In the genomic region with DNA sequence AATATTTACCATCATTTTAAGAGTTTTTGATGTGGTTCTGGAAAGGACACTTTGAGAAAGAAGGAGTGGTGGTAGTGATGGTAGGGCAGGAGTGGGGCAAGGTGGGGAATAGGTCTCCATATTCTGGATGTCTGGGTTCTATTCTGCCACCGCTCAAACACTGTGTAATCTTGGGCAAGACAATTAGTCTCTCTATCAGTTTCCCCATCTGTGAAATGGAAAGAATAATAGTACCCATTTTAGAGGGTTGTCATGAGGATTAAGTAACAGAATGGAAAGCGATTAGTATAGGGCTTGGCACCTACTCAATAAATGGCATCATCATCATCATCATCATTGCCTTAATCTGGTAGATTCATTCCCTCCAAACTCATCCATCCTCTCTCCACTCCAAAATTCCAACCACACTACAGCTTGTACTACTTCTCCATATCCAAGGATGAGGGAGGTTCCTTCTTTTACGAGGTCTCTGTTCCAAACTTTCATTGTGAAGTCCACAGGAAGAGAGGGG, we compare ENCODE assay signal across 1 cellular context.
TF ChIP-seq lines count a peak whose summit lies in the region.

No MANE protein-coding gene starts in this region.

TF ChIP-seq in IMR-90, 13 proteins besides CTCF, POLR2A, EP300 and RAD21:
- TF ChIP-seq CHD1 (IDR thresholded peaks at IDR 0.05; ENCODE audit: low read depth, low read length) (no peak), MAFK (IDR thresholded peaks at IDR 0.05; ENCODE audit: low read depth, low read length) (no peak), CEBPB (IDR thresholded peaks at IDR 0.05; ENCODE audit: low read depth, low read length) (no peak), MAZ (IDR thresholded peaks at IDR 0.05; ENCODE audit: borderline replicate concordance, low read depth, low read length) (no peak), BHLHE40 (IDR thresholded peaks at IDR 0.05; ENCODE audit: low read depth, low read length) (no peak), MXI1 (IDR thresholded peaks at IDR 0.05; ENCODE audit: borderline replicate concordance, low read depth, low read length) (no peak), SMC3 (IDR thresholded peaks at IDR 0.05; ENCODE audit: low read depth, low read length) (no peak), RCOR1 (IDR thresholded peaks at IDR 0.05; ENCODE audit: insufficient replicate concordance, low read length) (no peak), NFE2L2 (IDR thresholded peaks at IDR 0.05; ENCODE audit: low read depth, low read length) (no peak)
- TF ChIP-seq, protein P1, sequence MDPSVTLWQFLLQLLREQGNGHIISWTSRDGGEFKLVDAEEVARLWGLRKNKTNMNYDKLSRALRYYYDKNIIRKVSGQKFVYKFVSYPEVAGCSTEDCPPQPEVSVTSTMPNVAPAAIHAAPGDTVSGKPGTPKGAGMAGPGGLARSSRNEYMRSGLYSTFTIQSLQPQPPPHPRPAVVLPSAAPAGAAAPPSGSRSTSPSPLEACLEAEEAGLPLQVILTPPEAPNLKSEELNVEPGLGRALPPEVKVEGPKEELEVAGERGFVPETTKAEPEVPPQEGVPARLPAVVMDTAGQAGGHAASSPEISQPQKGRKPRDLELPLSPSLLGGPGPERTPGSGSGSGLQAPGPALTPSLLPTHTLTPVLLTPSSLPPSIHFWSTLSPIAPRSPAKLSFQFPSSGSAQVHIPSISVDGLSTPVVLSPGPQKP (IDR thresholded peaks at IDR 0.05; ENCODE audit: borderline replicate concordance, low read depth, low read length): no peak
TF ChIP-seq in IMR-90: peak in this region for 0.
